ENCODE assay signal across 21 cellular contexts in the genomic region with DNA sequence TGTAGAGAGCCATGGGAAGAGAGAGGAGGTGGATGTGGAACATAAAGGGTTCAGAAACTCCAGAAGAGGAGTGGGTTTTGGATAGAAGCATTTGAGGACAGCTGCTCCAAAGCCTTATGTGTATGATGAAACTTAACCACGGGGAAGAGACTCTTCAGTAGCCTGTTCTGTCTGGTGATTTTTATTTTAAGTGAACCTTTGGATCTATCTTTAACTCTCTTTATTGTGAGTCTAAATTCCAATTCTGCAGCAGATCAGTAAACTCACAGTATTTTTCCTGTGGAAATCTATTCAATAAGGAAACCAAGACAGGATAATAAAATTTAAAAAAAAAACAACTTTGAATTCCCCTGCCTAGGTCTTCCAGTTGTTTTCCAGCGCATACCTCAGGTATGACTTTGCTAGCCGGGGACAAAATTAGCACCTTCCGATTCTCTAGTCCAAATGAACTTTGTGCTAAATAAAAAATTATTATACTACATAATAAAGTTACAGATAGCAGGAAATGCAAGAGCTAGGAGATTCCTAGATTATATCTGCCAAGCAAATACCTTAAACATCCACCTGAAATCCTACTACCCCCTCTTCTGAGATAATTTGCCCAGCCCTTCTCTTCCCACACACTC.
DNase-seq lines count a peak whose midpoint lies in the region; ATAC-seq, FAIRE-seq and TF ChIP-seq lines count a peak whose summit lies in the region.
"Had no signal": no experiment of that assay in that cellular context is flagged by ENCODE, and none has a peak within 500 bp of the region (broad histone marks: within the 10 kb centered on the region; RNA-seq: fewer than 3 reads in every experiment).

No MANE protein-coding gene starts in this region.

- H3K27me3 Mint-ChIP-seq in activated CD4-positive, alpha-beta T cell treated with anti-CD3 and anti-CD28 coated beads for 36 hours = no peaks in the 10 kb centered on the region
- H3K27me3 Mint-ChIP-seq: activated CD4-positive, alpha-beta T cell treated with anti-CD3 and anti-CD28 coated beads, Interleukin-2, amount 10 ng/mL, durations not matched to agents 24 days and 14 days; activated CD8-positive, alpha-beta memory T cell treated with anti-CD3 and anti-CD28 coated beads, Interleukin-2, amount 10 ng/mL, durations not matched to agents 7 days and 5 days; activated naive CD8-positive, alpha-beta T cell treated with anti-CD3 and anti-CD28 coated beads for 36 hours; dendritic cell treated with granulocyte-macrophage colony-stimulating factor and Interleukin-4, amounts not matched to agents 40 ng/mL and 50 ng/mL, for 4 days had no signal

- no peak overlapping the region for H3K27ac Mint-ChIP-seq in activated CD4-positive, alpha-beta T cell treated with anti-CD3 and anti-CD28 coated beads for 36 hours
- H3K27ac Mint-ChIP-seq: activated CD4-positive, alpha-beta T cell treated with anti-CD3 and anti-CD28 coated beads, Interleukin-2, amount 10 ng/mL, durations not matched to agents 24 days and 14 days; activated CD8-positive, alpha-beta memory T cell treated with anti-CD3 and anti-CD28 coated beads, Interleukin-2, amount 10 ng/mL, durations not matched to agents 7 days and 5 days; activated T-helper 1 cell treated with anti-CD3 and anti-CD28 coated beads, Interleukin-12 subunit alpha, Interleukin-12 subunit beta, Interleukin-2, Interleukin-4 antibody, amounts not matched to agents 30 ng/mL and 10 ng/mL and 1 ng/mL, durations not matched to agents 14 hours and 24 hours and 36 hours; dendritic cell treated with granulocyte-macrophage colony-stimulating factor and Interleukin-4, amounts not matched to agents 40 ng/mL and 50 ng/mL, for 4 days had no signal

- H3K4me3 Mint-ChIP-seq in activated CD4-positive, alpha-beta T cell treated with anti-CD3 and anti-CD28 coated beads for 36 hours = no peak overlapping the region
- H3K4me3 Mint-ChIP-seq: activated CD4-positive, alpha-beta T cell treated with anti-CD3 and anti-CD28 coated beads, Interleukin-2, amount 10 ng/mL, durations not matched to agents 24 days and 14 days; activated CD8-positive, alpha-beta memory T cell treated with anti-CD3 and anti-CD28 coated beads, Interleukin-2, amount 10 ng/mL, durations not matched to agents 7 days and 5 days; activated naive CD8-positive, alpha-beta T cell treated with anti-CD3 and anti-CD28 coated beads for 36 hours; activated T-helper 1 cell treated with anti-CD3 and anti-CD28 coated beads, Interleukin-12 subunit alpha, Interleukin-12 subunit beta, Interleukin-2, Interleukin-4 antibody, amounts not matched to agents 30 ng/mL and 10 ng/mL and 1 ng/mL, durations not matched to agents 14 hours and 24 hours and 36 hours; dendritic cell treated with granulocyte-macrophage colony-stimulating factor and Interleukin-4, amounts not matched to agents 40 ng/mL and 50 ng/mL, for 4 days had no signal

- no peaks in the 10 kb centered on the region for H3K36me3 Mint-ChIP-seq in activated CD4-positive, alpha-beta T cell treated with anti-CD3 and anti-CD28 coated beads for 36 hours (ENCODE audit: low read depth)

- CTCF ChIA-PET in activated CD4-positive, alpha-beta T cell treated with anti-CD3 and anti-CD28 coated beads for 36 hours (lab: Charles Lee) = interaction anchor here (0.6 to 0.7 kb wide), 2 partner anchors 758 to 1242 kb away, joined by 3 read pairs; no protein-coding TSS in a partner anchor

- H3K36me3 ChIP-seq in RWPE2 (ENCODE audit: low read depth) (peaks cover 24% of the 10 kb centered on the region), kidney (ENCODE audit: control insufficient read depth in 1 of 2, insufficient read depth in 2 of 2, low read length in 2 of 2) (no peaks in the 10 kb centered on the region)
- H3K36me3 ChIP-seq: brain microvascular endothelial cell, vagina had no signal

- FAIRE-seq in kidney (lab: Jason Lieb, UNC) = no peak
- FAIRE-seq: TTC549 had no signal

- no peak overlapping the region for H3K4me3 ChIP-seq in RWPE2 (ENCODE audit: severe bottlenecking)
- no peak overlapping the region for H3K4me3 ChIP-seq in kidney (ENCODE audit: low read length in 2 of 2)
- H3K4me3 ChIP-seq: BLaER1 treated with 17β-estradiol and CSF1 and Interleukin-3, amounts not matched to agents 10 nM and 100 nM; vagina had no signal

- H3K4me1 ChIP-seq in RWPE2 (ENCODE audit: insufficient read depth, poor library complexity, severe bottlenecking) (peaks cover 11% of the 10 kb centered on the region), kidney (ENCODE audit: control insufficient read depth in 1 of 2, insufficient read depth in 1 of 2, low read depth in 1 of 2, low read length in 2 of 2) (no peaks in the 10 kb centered on the region)
- H3K4me1 ChIP-seq: vagina had no signal

- intact Hi-C loops in kidney (cut with DNase I) = no loop called here
- intact Hi-C loops in activated CD4-positive, alpha-beta T cell treated with anti-CD3 and anti-CD28 coated beads for 36 hours (cut with DNase I, micrococcal nuclease) = no loop called here

- H3K9ac ChIP-seq in kidney (ENCODE audit: low read length in 2 of 2) = no peak overlapping the region
- H3K9ac ChIP-seq: BLaER1 treated with 17β-estradiol and CSF1 and Interleukin-3, amounts not matched to agents 10 nM and 100 nM had no signal

- POLR2A ChIA-PET in activated CD4-positive, alpha-beta T cell treated with anti-CD3 and anti-CD28 coated beads for 36 hours (lab: Charles Lee) = no interaction called here

- H3K27ac ChIP-seq in RWPE2 (ENCODE audit: poor library complexity, severe bottlenecking) = peak overlapping the region; percentile 15
- peak overlapping the region; percentile 63 to 71 for H3K27ac ChIP-seq in kidney (ENCODE audit: low read depth in 2 of 2, low read length in 2 of 2)
- H3K27ac ChIP-seq in temporal lobe (ENCODE audit: low read depth, low read length) = peak overlapping the region; percentile 52
- H3K27ac ChIP-seq: BLaER1 treated with 17β-estradiol and CSF1 and Interleukin-3, amounts not matched to agents 10 nM and 100 nM; brain microvascular endothelial cell; vagina had no signal

- DNase-seq in SIG-M5 treated with dmso at 0.1 percent for 504 hours (lab: John Stamatoyannopoulos, UW; ENCODE audit: unreplicated experiment) (peak; percentile 45), SIG-M5 (lab: John Stamatoyannopoulos, UW) (no peak), RWPE2 (ENCODE audit: low spot score) (no peak), kidney (no peak)
- DNase-seq in activated CD4-positive, alpha-beta T cell treated with anti-CD3 and anti-CD28 coated beads for 36 hours = no peak
- DNase-seq: activated CD4-positive, alpha-beta T cell treated with anti-CD3 and anti-CD28 coated beads, Interleukin-2, amount 10 ng/mL, durations not matched to agents 24 days and 14 days; activated CD8-positive, alpha-beta memory T cell treated with anti-CD3 and anti-CD28 coated beads, Interleukin-2, amount 10 ng/mL, durations not matched to agents 7 days and 5 days; activated naive CD8-positive, alpha-beta T cell treated with anti-CD3 and anti-CD28 coated beads for 36 hours; brain microvascular endothelial cell; head of caudate nucleus; NCI-H1417 treated with DMSO at 0.1 percent for 48 hours; NCI-H2107; NCI-H510A treated with DMSO at 0.1 percent for 48 hours had no signal

- H3K4me1 Mint-ChIP-seq in activated CD4-positive, alpha-beta T cell treated with anti-CD3 and anti-CD28 coated beads for 36 hours = peaks cover 28% of the 10 kb centered on the region

- TF ChIP-seq CTCF in RWPE2 (IDR thresholded peaks at IDR 0.05; ENCODE audit: poor library complexity, severe bottlenecking) (no peak), kidney (IDR thresholded peaks at IDR 0.05; ENCODE audit: borderline replicate concordance, extremely low read depth, insufficient read depth) (no peak)

- H3K9me3 Mint-ChIP-seq in activated CD4-positive, alpha-beta T cell treated with anti-CD3 and anti-CD28 coated beads for 36 hours (ENCODE audit: low read depth) = no peaks in the 10 kb centered on the region
- H3K9me3 Mint-ChIP-seq: activated CD4-positive, alpha-beta T cell treated with anti-CD3 and anti-CD28 coated beads, Interleukin-2, amount 10 ng/mL, durations not matched to agents 24 days and 14 days; activated naive CD8-positive, alpha-beta T cell treated with anti-CD3 and anti-CD28 coated beads for 36 hours; activated T-helper 1 cell treated with anti-CD3 and anti-CD28 coated beads, Interleukin-12 subunit alpha, Interleukin-12 subunit beta, Interleukin-2, Interleukin-4 antibody, amounts not matched to agents 30 ng/mL and 10 ng/mL and 1 ng/mL, durations not matched to agents 14 hours and 24 hours and 36 hours; dendritic cell treated with granulocyte-macrophage colony-stimulating factor and Interleukin-4, amounts not matched to agents 40 ng/mL and 50 ng/mL, for 4 days had no signal

- ATAC-seq in RWPE2 (ENCODE audit: low read depth) = no peak
- ATAC-seq in activated CD4-positive, alpha-beta T cell treated with anti-CD3 and anti-CD28 coated beads for 36 hours = no peak
- no peak for ATAC-seq in GM18517 (IDR thresholded peaks at IDR 0.05; ENCODE audit: unreplicated experiment)
- no peak for ATAC-seq in HG03565 (IDR thresholded peaks at IDR 0.05; ENCODE audit: unreplicated experiment)
- ATAC-seq: activated CD8-positive, alpha-beta memory T cell treated with anti-CD3 and anti-CD28 coated beads, Interleukin-2, amount 10 ng/mL, durations not matched to agents 7 days and 5 days had no signal

- H3K27me3 ChIP-seq in RWPE2 (ENCODE audit: insufficient read depth, poor library complexity, severe bottlenecking) = no peaks in the 10 kb centered on the region
- H3K27me3 ChIP-seq: BLaER1 treated with 17β-estradiol and CSF1 and Interleukin-3, amounts not matched to agents 10 nM and 100 nM; brain microvascular endothelial cell; vagina had no signal

- H3K9me3 ChIP-seq in RWPE2 (ENCODE audit: severe bottlenecking) (no peaks in the 10 kb centered on the region), kidney (ENCODE audit: control insufficient read depth in 1 of 2, low read length in 2 of 2) (no peaks in the 10 kb centered on the region)
- H3K9me3 ChIP-seq: BLaER1 treated with 17β-estradiol and CSF1 and Interleukin-3, amounts not matched to agents 10 nM and 100 nM; vagina had no signal

Comparison
In these comparisons a context has a peak if more than half of its experiments do, and no peak if none do; other contexts are left out.
1. H3K27ac ChIP-seq: peak in every context shown above with its lines; median percentile 67 in kidney; 52 in temporal lobe; 15 in RWPE2.